ENCODE assay signal across 24 cellular contexts in genomic region chr22:34845391-34845790, GRCh38.
"Had no signal": no experiment of that assay in that cellular context is flagged by ENCODE, and none has a peak within 500 bp of the region (broad histone marks: within the 10 kb centered on the region; RNA-seq: fewer than 3 reads in every experiment).

No MANE protein-coding gene starts in this region.

- H3K27ac Mint-ChIP-seq: activated naive CD4-positive, alpha-beta T cell treated with anti-CD3 and anti-CD28 coated beads, Interleukin-2, amount 10 ng/mL, durations not matched to agents 7 days and 5 days; activated naive CD8-positive, alpha-beta T cell treated with anti-CD3 and anti-CD28 coated beads, Interleukin-2, amount 50 U/mL, for 24 hours; effector memory CD8-positive, alpha-beta T cell; naive thymus-derived CD4-positive, alpha-beta T cell; stimulated activated memory B cell treated with anti-CD40 and anti-IgM and Interleukin-4, amounts not matched to agents 10 μg/mL and 1 μg/mL and 100 μg/mL, for 72 hours had no signal

- H3K4me1 Mint-ChIP-seq: activated naive CD4-positive, alpha-beta T cell treated with anti-CD3 and anti-CD28 coated beads, Interleukin-2, amount 10 ng/mL, durations not matched to agents 7 days and 5 days; naive thymus-derived CD4-positive, alpha-beta T cell; stimulated activated memory B cell treated with anti-CD40 and anti-IgM and Interleukin-4, amounts not matched to agents 10 μg/mL and 1 μg/mL and 100 μg/mL, for 72 hours had no signal

- H3K4me3 Mint-ChIP-seq: activated naive CD4-positive, alpha-beta T cell treated with anti-CD3 and anti-CD28 coated beads, Interleukin-2, amount 10 ng/mL, durations not matched to agents 7 days and 5 days; activated naive CD8-positive, alpha-beta T cell treated with anti-CD3 and anti-CD28 coated beads, Interleukin-2, amount 50 U/mL, for 24 hours; effector memory CD8-positive, alpha-beta T cell; naive thymus-derived CD4-positive, alpha-beta T cell; stimulated activated memory B cell treated with anti-CD40 and anti-IgM and Interleukin-4, amounts not matched to agents 10 μg/mL and 1 μg/mL and 100 μg/mL, for 72 hours had no signal

- ATAC-seq: activated naive CD8-positive, alpha-beta T cell treated with anti-CD3 and anti-CD28 coated beads, Interleukin-2, amount 50 U/mL, for 24 hours; effector memory CD8-positive, alpha-beta T cell; naive thymus-derived CD4-positive, alpha-beta T cell; psoas muscle; sciatic nerve; stimulated activated memory B cell treated with anti-CD40 and anti-IgM and Interleukin-4, amounts not matched to agents 10 μg/mL and 1 μg/mL and 100 μg/mL, for 72 hours had no signal

- H3K27me3 ChIP-seq: ascending aorta, ovary, testis, upper lobe of left lung had no signal

- H3K4me3 ChIP-seq: ascending aorta, breast epithelium, left ventricle myocardium inferior, ovary, psoas muscle, spleen, testis, upper lobe of left lung had no signal

- H3K36me3 Mint-ChIP-seq: activated naive CD4-positive, alpha-beta T cell treated with anti-CD3 and anti-CD28 coated beads, Interleukin-2, amount 10 ng/mL, durations not matched to agents 7 days and 5 days; naive thymus-derived CD4-positive, alpha-beta T cell; stimulated activated memory B cell treated with anti-CD40 and anti-IgM and Interleukin-4, amounts not matched to agents 10 μg/mL and 1 μg/mL and 100 μg/mL, for 72 hours had no signal

- H3K27ac ChIP-seq: ascending aorta, breast epithelium, left ventricle myocardium inferior, ovary, psoas muscle, spleen, testis, upper lobe of left lung had no signal

- H3K9me3 ChIP-seq: ascending aorta, breast epithelium, left ventricle myocardium inferior, ovary, psoas muscle, testis, upper lobe of left lung had no signal

- H3K4me1 ChIP-seq: ascending aorta, breast epithelium, left ventricle myocardium inferior, psoas muscle, spleen, testis, upper lobe of left lung had no signal

- H3K27me3 Mint-ChIP-seq: activated naive CD4-positive, alpha-beta T cell treated with anti-CD3 and anti-CD28 coated beads, Interleukin-2, amount 10 ng/mL, durations not matched to agents 7 days and 5 days; stimulated activated memory B cell treated with anti-CD40 and anti-IgM and Interleukin-4, amounts not matched to agents 10 μg/mL and 1 μg/mL and 100 μg/mL, for 72 hours had no signal

- H3K9me3 Mint-ChIP-seq: stimulated activated memory B cell treated with anti-CD40 and anti-IgM and Interleukin-4, amounts not matched to agents 10 μg/mL and 1 μg/mL and 100 μg/mL, for 72 hours had no signal

- DNase-seq: activated CD4-positive, CD25-positive, alpha-beta regulatory T cell treated with anti-CD3 and anti-CD28 coated beads, Interleukin-2, amount 50 U/mL, for 72 hours; activated CD8-positive, alpha-beta memory T cell treated with anti-CD3 and anti-CD28 coated beads for 24 hours; activated CD8-positive, alpha-beta memory T cell treated with anti-CD3 and anti-CD28 coated beads, Interleukin-2, amount 50 U/mL, for 48 hours; activated effector memory CD4-positive, alpha-beta T cell treated with Interleukin-2 at 50 U/mL for 16 hours; activated naive CD4-positive, alpha-beta T cell treated with anti-CD3 and anti-CD28 coated beads, Interleukin-2, amount 10 ng/mL, durations not matched to agents 7 days and 5 days; activated naive CD8-positive, alpha-beta T cell treated with anti-CD3 and anti-CD28 coated beads, Interleukin-2, amount 50 U/mL, for 24 hours; activated T-cell treated with anti-CD3 and anti-CD28 coated beads, Interleukin-2, amount 50 U/mL, for 48 hours; dermis blood vessel endothelial cell; effector memory CD8-positive, alpha-beta T cell; foreskin fibroblast; head of caudate nucleus; left ventricle myocardium inferior; naive thymus-derived CD4-positive, alpha-beta T cell; ovary; psoas muscle; spleen; stimulated activated CD4-positive, alpha-beta T cell treated with anti-CD3 and anti-CD28 coated beads, Interleukin-4, amount 100 ng/mL, for 4 hours; T-helper 1 cell; testis; upper lobe of left lung had no signal

- H3K36me3 ChIP-seq: ascending aorta, breast epithelium, left ventricle myocardium inferior, ovary, spleen, upper lobe of left lung had no signal
